14 cellular contexts compared by ENCODE assay signal in genomic region chr1:245645406-245645805, GRCh38.
A peak's percentile ranks its signal among the peaks of the same experiment; 100 is the strongest.
DNase-seq lines count a peak whose midpoint lies in the region; ATAC-seq and TF ChIP-seq lines count a peak whose summit lies in the region.
"Had no signal": no experiment of that assay in that cellular context is flagged by ENCODE, and none has a peak within 500 bp of the region (broad histone marks: within the 10 kb centered on the region; RNA-seq: fewer than 3 reads in every experiment).

No MANE protein-coding gene starts in this region.

- peak overlapping the region; percentile 92 for H3K4me2 ChIP-seq in OCI-LY3 (ENCODE audit: low read length)

- H3K9ac ChIP-seq in OCI-LY3 (ENCODE audit: low read length) = peak overlapping the region; percentile 74

- peak overlapping the region; percentile 95 for H3K27ac ChIP-seq in OCI-LY3 (ENCODE audit: low read length)
- H3K27ac ChIP-seq: upper lobe of right lung had no signal

- H3K79me2 ChIP-seq in OCI-LY3 (ENCODE audit: low read length) = peaks cover 21% of the 10 kb centered on the region

- peaks cover 46% of the 10 kb centered on the region for H3K36me3 ChIP-seq in OCI-LY3 (replicated peaks; ENCODE audit: low read depth, low read length)
- H3K36me3 ChIP-seq: upper lobe of right lung had no signal

- no peaks in the 10 kb centered on the region for H3K27me3 ChIP-seq in OCI-LY3 (ENCODE audit: low read depth, low read length)
- H3K27me3 ChIP-seq: upper lobe of right lung had no signal

- H3K4me1 ChIP-seq in OCI-LY3 (ENCODE audit: low read length) = peaks cover 57% of the 10 kb centered on the region
- H3K4me1 ChIP-seq: upper lobe of right lung had no signal

- peak overlapping the region; percentile 76 for H3K4me3 ChIP-seq in OCI-LY3 (ENCODE audit: low read length)
- H3K4me3 ChIP-seq: upper lobe of right lung had no signal

- peaks cover 24% of the 10 kb centered on the region for H3K9me3 ChIP-seq in OCI-LY3 (ENCODE audit: insufficient read depth, low read length)

- no peak for TF ChIP-seq CTCF in OCI-LY3 (IDR thresholded peaks at IDR 0.05; ENCODE audit: low read depth, low read length)

- peak overlapping the region; percentile 33; the same call in 1 of the 2 replicates for H2AFZ ChIP-seq in OCI-LY3 (ENCODE audit: low read depth, low read length)

- no peaks in the 10 kb centered on the region for H4K20me1 ChIP-seq in OCI-LY3 (ENCODE audit: insufficient read depth, low read length)

- ATAC-seq in GM19043 (IDR thresholded peaks at IDR 0.05; ENCODE audit: low read depth, unreplicated experiment) (peak; percentile 22), GM21723 (IDR thresholded peaks at IDR 0.05; ENCODE audit: unreplicated experiment) (peak; percentile 30), HG03342 (IDR thresholded peaks at IDR 0.05; ENCODE audit: unreplicated experiment) (peak; percentile 37)
- ATAC-seq: HepG2, upper lobe of right lung had no signal

- DNase-seq in stimulated activated CD4-positive, alpha-beta T cell treated with anti-CD3 and anti-CD28 coated beads, Interleukin-2, amount 100 ng/mL, for 48 hours = no peak
- DNase-seq in nucleus accumbens (lab: John Stamatoyannopoulos, UW) = no peak
- no peak for DNase-seq in GOT3 (lab: John Stamatoyannopoulos, UW)
- DNase-seq in NCI-H1930 (lab: John Stamatoyannopoulos, UW) = no peak
- DNase-seq: activated CD4-positive, alpha-beta T cell treated with anti-CD3 and anti-CD28 coated beads for 1 hour; activated T-cell treated with anti-CD3 and anti-CD28 coated beads, Interleukin-2, amount 50 U/mL, for 72 hours; CD4-positive, alpha-beta memory T cell; dermis blood vessel endothelial cell; upper lobe of right lung had no signal
